9 cellular contexts compared by ENCODE assay signal in the genomic region with DNA sequence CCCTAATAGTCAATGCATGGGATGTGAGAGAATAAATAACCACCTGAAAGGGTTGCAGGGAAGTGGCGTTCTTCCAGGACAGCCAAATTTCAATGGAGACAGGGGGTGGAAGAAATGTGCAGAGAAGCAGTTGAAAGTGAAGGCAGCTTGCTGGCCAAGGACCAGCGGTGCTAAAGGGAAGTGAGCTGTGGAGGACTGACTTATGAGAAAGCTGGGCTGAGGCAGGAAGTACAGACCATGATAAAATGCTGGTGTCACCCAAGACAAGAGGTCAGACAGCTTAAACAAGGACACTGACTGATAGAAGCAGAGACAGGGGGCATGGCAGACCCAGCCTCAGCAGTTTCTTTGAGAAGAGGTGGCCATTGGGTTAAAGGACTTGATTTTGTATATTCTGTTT.
DNase-seq lines count a peak whose midpoint lies in the region; ATAC-seq and TF ChIP-seq lines count a peak whose summit lies in the region.
"Had no signal": no experiment of that assay in that cellular context is flagged by ENCODE, and none has a peak within 500 bp of the region (broad histone marks: within the 10 kb centered on the region; RNA-seq: fewer than 3 reads in every experiment).

No MANE protein-coding gene starts in this region.

- DNase-seq in UCSD-AML1 (lab: John Stamatoyannopoulos, UW; ENCODE audit: unreplicated experiment) (peak; percentile 56), nephron progenitor cell (no peak), endodermal cell (no peak), DMS153 treated with DMSO at 0.1 percent for 48 hours (lab: John Stamatoyannopoulos, UW; ENCODE audit: unreplicated experiment) (no peak), caudate nucleus (lab: John Stamatoyannopoulos, UW) (no peak)

- H3K27me3 ChIP-seq in endodermal cell (ENCODE audit: control insufficient read depth, insufficient read depth, low read length, poor library complexity, severe bottlenecking): no peaks in the 10 kb centered on the region

- peaks cover 4% of the 10 kb centered on the region for H3K4me1 ChIP-seq in endodermal cell (ENCODE audit: control insufficient read depth, insufficient read depth, low read length)

- H3K4me1 Mint-ChIP-seq in nephron progenitor cell (peaks cover 30% of the 10 kb centered on the region), endodermal cell (peaks cover 18% of the 10 kb centered on the region)

- H3K36me3 Mint-ChIP-seq in nephron progenitor cell (ENCODE audit: low read depth) (peaks cover 20% of the 10 kb centered on the region), endodermal cell (ENCODE audit: low read depth) (peaks cover 9% of the 10 kb centered on the region)
- H3K36me3 Mint-ChIP-seq: activated naive CD4-positive, alpha-beta T cell treated with anti-CD3 and anti-CD28 coated beads, Interleukin-2, amount 50 U/mL, for 72 hours had no signal

- WGBS in endodermal cell (ENCODE audit: insufficient coverage in 1 of 2, insufficient read length in 1 of 2), 2 experiments: 88 to 97% methylated on average over 2 of the region's 2 CpGs

- no peak overlapping the region for H3K27ac ChIP-seq in endodermal cell (ENCODE audit: low read depth, low read length)
- no peak overlapping the region for H3K27ac ChIP-seq in caudate nucleus (ENCODE audit: low read depth, low read length)

- ATAC-seq in GM18909 (IDR thresholded peaks at IDR 0.05; ENCODE audit: poor library complexity, unreplicated experiment) (peak; percentile 74), HG02981 (IDR thresholded peaks at IDR 0.05; ENCODE audit: unreplicated experiment) (peak; percentile 81), HG02763 (IDR thresholded peaks at IDR 0.05; ENCODE audit: unreplicated experiment) (no peak)

- peaks cover 4% of the 10 kb centered on the region for H3K9me3 Mint-ChIP-seq in nephron progenitor cell
- H3K9me3 Mint-ChIP-seq in endodermal cell: no peaks in the 10 kb centered on the region
- H3K9me3 Mint-ChIP-seq: activated naive CD4-positive, alpha-beta T cell treated with anti-CD3 and anti-CD28 coated beads, Interleukin-2, amount 50 U/mL, for 72 hours had no signal

- H3K4me3 ChIP-seq in endodermal cell (ENCODE audit: low read length): no peak overlapping the region

- H3K9ac ChIP-seq in endodermal cell (ENCODE audit: extremely low read depth, low read length, poor library complexity, severe bottlenecking): no peak overlapping the region

- no peaks in the 10 kb centered on the region for H3K36me3 ChIP-seq in endodermal cell (ENCODE audit: control insufficient read depth, insufficient read depth, low read length)

- peaks cover 3% of the 10 kb centered on the region for H3K27me3 Mint-ChIP-seq in nephron progenitor cell (ENCODE audit: low read depth, poor library complexity)
- H3K27me3 Mint-ChIP-seq in endodermal cell (ENCODE audit: insufficient read depth): no peaks in the 10 kb centered on the region

- H3K27ac Mint-ChIP-seq in nephron progenitor cell (peak overlapping the region; percentile 95), endodermal cell (no peak overlapping the region)
- H3K27ac Mint-ChIP-seq: activated naive CD4-positive, alpha-beta T cell treated with anti-CD3 and anti-CD28 coated beads, Interleukin-2, amount 50 U/mL, for 72 hours had no signal

- no peak overlapping the region for H3K4me3 Mint-ChIP-seq in nephron progenitor cell
- no peak overlapping the region for H3K4me3 Mint-ChIP-seq in endodermal cell

- TF ChIP-seq CTCF in nephron progenitor cell (IDR thresholded peaks at IDR 0.05) (no peak), endodermal cell (conservative IDR thresholded peaks at IDR 0.05) (no peak)

- no peaks in the 10 kb centered on the region for H3K9me3 ChIP-seq in endodermal cell (ENCODE audit: control insufficient read depth, low read length)
